ENCODE assay signal across 8 cellular contexts in the genomic region with DNA sequence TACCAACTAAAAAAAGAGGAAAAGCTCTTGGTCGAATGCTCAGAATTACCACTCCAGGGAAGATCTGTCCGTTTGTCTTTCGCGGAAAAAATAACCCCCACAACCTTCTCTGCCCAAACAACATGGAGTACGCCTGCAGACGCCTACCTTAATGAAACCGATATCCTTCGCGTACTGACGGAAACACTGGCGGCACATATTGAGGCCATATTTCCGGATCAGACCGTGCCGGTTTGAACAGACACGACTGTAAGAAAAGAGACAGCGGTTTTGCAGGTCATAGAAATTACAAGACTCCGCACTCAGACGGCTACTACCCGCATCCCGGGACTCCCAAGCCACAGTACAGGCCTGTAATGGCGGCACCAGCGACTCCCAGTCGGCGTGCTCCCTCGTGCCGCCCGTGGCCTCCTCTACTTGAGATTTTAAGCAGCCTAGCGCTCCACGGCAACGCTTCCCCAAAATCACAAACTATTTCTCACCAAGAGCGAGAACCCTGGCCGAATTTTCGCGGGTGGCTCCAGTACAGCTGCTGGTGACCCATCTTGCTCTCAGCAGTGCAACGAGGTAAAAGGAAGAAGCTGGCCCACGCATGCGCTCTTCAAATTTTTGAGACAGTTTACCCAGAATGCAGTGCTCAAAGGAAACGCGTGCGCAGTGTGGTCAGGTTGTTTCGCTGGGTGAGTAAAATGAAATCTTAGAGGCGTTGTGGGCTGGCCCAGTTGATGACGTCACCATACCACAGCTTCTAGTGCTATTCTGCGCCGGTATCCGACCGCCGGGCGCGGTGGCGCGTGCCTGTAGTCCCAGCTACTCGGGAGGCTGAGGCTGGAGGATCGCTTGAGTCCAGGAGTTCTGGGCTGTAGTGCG. TPM values are rescaled to one million over a fixed set of nuclear protein-coding genes. Genes with fewer than 3 reads are reported as not detected.
A peak's percentile ranks its signal among the peaks of the same experiment; 100 is the strongest.
DNase-seq lines count a peak whose midpoint lies in the region; ATAC-seq, FAIRE-seq and TF ChIP-seq lines count a peak whose summit lies in the region.

A gene (minus strand): TSS at position 578 of the 870 bp plus-strand sequence. CDS start 34 bp downstream, at position 544.

- TF ChIP-seq CTCF in OCI-LY7 (conservative IDR thresholded peaks at IDR 0.05; ENCODE audit: low read length), result no peak
- TF ChIP-seq CTCF in endothelial cell of umbilical vein (IDR thresholded peaks at IDR 0.05; ENCODE audit: extremely low read depth in 1 of 2, insufficient read depth in 1 of 2, low read depth in 1 of 2, low read length in 2 of 2), result no peak

- peaks cover 36% of the 10 kb centered on the region for H4K20me1 ChIP-seq in OCI-LY7 (ENCODE audit: insufficient read depth, low read length)
- H4K20me1 ChIP-seq in endothelial cell of umbilical vein (replicated peaks; ENCODE audit: control insufficient read depth, extremely low read depth, insufficient read depth, low read length), result peaks cover 5% of the 10 kb centered on the region

- POLR2A ChIA-PET in OCI-LY7 (lab: Charles Lee), result interaction anchor here (0.6 to 4.6 kb wide), 13 partner anchors 8 to 282 kb away, joined by 3 to 32 read pairs (median 5); a partner anchor contains a TSS
- POLR2A ChIA-PET in endothelial cell of umbilical vein (lab: Charles Lee), result interaction anchor here (0.5 to 2.5 kb wide), 5 partner anchors 9 to 182 kb away, joined by 3 to 12 read pairs (median 10); a partner anchor contains a TSS

- no peaks in the 10 kb centered on the region for H3K9me1 ChIP-seq in endothelial cell of umbilical vein (replicated peaks; ENCODE audit: control insufficient read depth, extremely low read depth, insufficient read depth, low read length)

- TF ChIP-seq POLR2A in endothelial cell of umbilical vein (IDR thresholded peaks at IDR 0.05; ENCODE audit: low read depth, low read length), result peak; percentile 95

- peak; percentile 82 for FAIRE-seq in endothelial cell of umbilical vein (lab: Jason Lieb, UNC)

- dilution Hi-C loops in endothelial cell of umbilical vein (cut with MboI; ENCODE audit: extremely low pct_ligation_motif_present, low sequenced_read_pairs), result no loop called here

- H3K79me2 ChIP-seq in OCI-LY7 (ENCODE audit: insufficient read depth, low read depth, low read length) (peaks cover 52% of the 10 kb centered on the region), endothelial cell of umbilical vein (ENCODE audit: control insufficient read depth, insufficient read depth, low read length) (peaks cover 49% of the 10 kb centered on the region)

- DNase-seq in D341Med (ENCODE audit: low spot score) (peak; percentile 94), HuH-7.5 (ENCODE audit: low spot score) (peak; percentile 56), OCI-LY7 (ENCODE audit: low spot score) (peak; percentile 100), activated T-cell treated with anti-CD3 and anti-CD28 coated beads for 1 hour (ENCODE audit: low read depth) (peak; percentile 97), endothelial cell of umbilical vein (ENCODE audit: low read depth, low spot score) (peak; percentile 100), midbrain (lab: John Stamatoyannopoulos, UW) (peak; percentile 97)
- DNase-seq in stimulated activated CD8-positive, alpha-beta memory T cell treated with anti-CD3 and anti-CD28 coated beads, Interleukin-2, amount 100 ng/mL, for 1 hour (ENCODE audit: low read depth in 2 of 2), result peak; percentile 96

- CTCF ChIA-PET in OCI-LY7 (lab: Charles Lee; ENCODE audit: unreplicated experiment), result interaction anchor here (0.9 kb wide), 1 partner anchor 9 kb away, joined by 5 read pairs; no protein-coding TSS in a partner anchor
- CTCF ChIA-PET in endothelial cell of umbilical vein (lab: Charles Lee), result interaction anchor here (0.8 to 3.8 kb wide), 10 partner anchors 9 to 124 kb away, joined by 3 to 30 read pairs (median 10); a partner anchor contains a TSS

- H3K9ac ChIP-seq in endothelial cell of umbilical vein (replicated peaks; ENCODE audit: extremely low read depth, insufficient read depth, low read length), result peak within 1 kb of the TSS; percentile 92

- no peaks in the 10 kb centered on the region for H3K9me2 ChIP-seq in OCI-LY7 (ENCODE audit: insufficient read depth, low read length)

- H3K4me3 ChIP-seq in OCI-LY7 (ENCODE audit: low read depth, low read length, poor library complexity, severe bottlenecking) (peak within 1 kb of the TSS; percentile 96), endothelial cell of umbilical vein (replicated peaks in 1 of 3; ENCODE audit: insufficient read depth in 1 of 3, low read depth in 1 of 3, low read length in 3 of 3) (peak within 1 kb of the TSS; percentile 90 to 99 (median 97))

- H3K27ac ChIP-seq in OCI-LY7 (ENCODE audit: low read depth, low read length, poor library complexity, severe bottlenecking), result peak within 1 kb of the TSS; percentile 74
- H3K27ac ChIP-seq in endothelial cell of umbilical vein (ENCODE audit: insufficient read depth, low read depth, low read length), result peak within 1 kb of the TSS; percentile 82

- H3K4me2 ChIP-seq in OCI-LY7 (ENCODE audit: low read length) (peak within 1 kb of the TSS; percentile 76), endothelial cell of umbilical vein (ENCODE audit: insufficient read depth, low read length) (peak within 1 kb of the TSS; percentile 94)

- peaks cover 45% of the 10 kb centered on the region for H3K4me1 ChIP-seq in OCI-LY7 (ENCODE audit: insufficient read depth, low read length, poor library complexity, severe bottlenecking)
- peaks cover 10% of the 10 kb centered on the region for H3K4me1 ChIP-seq in endothelial cell of umbilical vein (ENCODE audit: control insufficient read depth, extremely low read depth, insufficient read depth, low read length)

- ATAC-seq in GM21526 (IDR thresholded peaks at IDR 0.05; ENCODE audit: low FRiP score, unreplicated experiment), result peak; percentile 83

- no peaks in the 10 kb centered on the region for H3K9me3 ChIP-seq in OCI-LY7 (ENCODE audit: low read length)
- H3K9me3 ChIP-seq in endothelial cell of umbilical vein (replicated peaks; ENCODE audit: control insufficient read depth, insufficient read depth, low read length), result no peaks in the 10 kb centered on the region

- H3K36me3 ChIP-seq in OCI-LY7 (ENCODE audit: insufficient read depth, low read length), result peaks cover 51% of the 10 kb centered on the region
- H3K36me3 ChIP-seq in endothelial cell of umbilical vein (ENCODE audit: control insufficient read depth in 2 of 2, extremely low read depth in 1 of 2, insufficient read depth in 2 of 2, low read length in 2 of 2), result peaks cover 6 to 8% of the 10 kb centered on the region in 2 experiments

- H2AFZ ChIP-seq in OCI-LY7 (ENCODE audit: low read length) (peak within 1 kb of the TSS; percentile 33), endothelial cell of umbilical vein (ENCODE audit: low read depth, low read length) (peak within 1 kb of the TSS; percentile 36)

- BruUV-seq in OCI-LY7 (replicated peaks; lab: Mats Ljungman, UMichigan) (no TSS peak), endothelial cell of umbilical vein (replicated peaks; lab: Mats Ljungman, UMichigan) (TSS peak; percentile 59)

- intact Hi-C loops in OCI-LY7 (cut with micrococcal nuclease; ENCODE audit: unreplicated experiment) (loop anchor here (1.0 kb wide), 2 partner anchors 10 to 34 kb away; a partner anchor contains a TSS), endothelial cell of umbilical vein (cut with micrococcal nuclease) (loop anchor here (1.0 to 5.0 kb wide), 7 partner anchors 12 to 181 kb away; a partner anchor contains a TSS)

- no peaks in the 10 kb centered on the region for H3K27me3 ChIP-seq in endothelial cell of umbilical vein (ENCODE audit: control insufficient read depth in 2 of 2, insufficient read depth in 2 of 2, low read length in 2 of 2)

TF ChIP-seq in endothelial cell of umbilical vein, 7 proteins besides CTCF, POLR2A, EP300 and RAD21:
- TF ChIP-seq FOS (IDR thresholded peaks at IDR 0.05; ENCODE audit: borderline replicate concordance, insufficient read depth, low read length), result no peak
- TF ChIP-seq POLR2AphosphoS5 (IDR thresholded peaks at IDR 0.05; ENCODE audit: insufficient read depth, low read depth, low read length), result no peak
- peak; percentile 93 for TF ChIP-seq JUN (IDR thresholded peaks at IDR 0.05; ENCODE audit: borderline replicate concordance, insufficient read depth, insufficient read length, low read depth)
- no peak for TF ChIP-seq GATA2 (IDR thresholded peaks at IDR 0.05; ENCODE audit: insufficient read depth, insufficient read length, low read depth, low read length)
- TF ChIP-seq, protein P1, sequence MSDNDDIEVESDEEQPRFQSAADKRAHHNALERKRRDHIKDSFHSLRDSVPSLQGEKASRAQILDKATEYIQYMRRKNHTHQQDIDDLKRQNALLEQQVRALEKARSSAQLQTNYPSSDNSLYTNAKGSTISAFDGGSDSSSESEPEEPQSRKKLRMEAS (IDR thresholded peaks at IDR 0.05; ENCODE audit: insufficient read depth, insufficient read length), result peak; percentile 5
- TF ChIP-seq MYC (IDR thresholded peaks at IDR 0.05; ENCODE audit: low read depth, low read length), result no peak
- TF ChIP-seq EZH2 (IDR thresholded peaks at IDR 0.05; ENCODE audit: borderline replicate concordance, low read depth, low read length, severe bottlenecking), result no peak

RNA-seq across cellular contexts. Expression of the gene that starts here (rescaled TPM):
- 3,800 and 6,504 TPM in 2 replicates for total RNA-seq in OCI-LY7 (2014; rRNA removed; shearing (Covaris generic))
- 2,010 and 2,518 TPM in 2 replicates for total RNA-seq in OCI-LY7 (2022)
- total RNA-seq in endothelial cell of umbilical vein, result 1,408 and 1,453 TPM in 2 replicates
- 13,992 and 14,040 TPM in 2 replicates for polyA plus RNA-seq in endothelial cell of umbilical vein
- 11,440 and 11,541 TPM in 2 replicates for polyA plus RNA-seq in endothelial cell of umbilical vein (2011; cell fraction: cytosol; rRNA removed)
- 2,321 and 3,038 TPM in 2 replicates for polyA plus RNA-seq in endothelial cell of umbilical vein (2011; cell fraction: nucleus; rRNA removed)
- polyA plus RNA-seq in endothelial cell of umbilical vein (2012), result 6,267 and 6,888 TPM in 2 replicates
- polyA minus RNA-seq in endothelial cell of umbilical vein, result 1,176 and 1,327 TPM in 2 replicates
- polyA minus RNA-seq in endothelial cell of umbilical vein (2011; cell fraction: cytosol; rRNA and poly(A)+ RNA removed), result 684 TPM
- polyA minus RNA-seq in endothelial cell of umbilical vein (2011; cell fraction: nucleus; rRNA and poly(A)+ RNA removed), result 167 and 185 TPM in 2 replicates

Comparison
In these comparisons a context has a peak if more than half of its experiments do, and no peak if none do; other contexts are left out.
1. Peak in every context shown above with its lines: DNase-seq, ATAC-seq, H3K4me3 ChIP-seq and H3K27ac ChIP-seq.